ENCODE assay signal across 10 cellular contexts in the genomic region with DNA sequence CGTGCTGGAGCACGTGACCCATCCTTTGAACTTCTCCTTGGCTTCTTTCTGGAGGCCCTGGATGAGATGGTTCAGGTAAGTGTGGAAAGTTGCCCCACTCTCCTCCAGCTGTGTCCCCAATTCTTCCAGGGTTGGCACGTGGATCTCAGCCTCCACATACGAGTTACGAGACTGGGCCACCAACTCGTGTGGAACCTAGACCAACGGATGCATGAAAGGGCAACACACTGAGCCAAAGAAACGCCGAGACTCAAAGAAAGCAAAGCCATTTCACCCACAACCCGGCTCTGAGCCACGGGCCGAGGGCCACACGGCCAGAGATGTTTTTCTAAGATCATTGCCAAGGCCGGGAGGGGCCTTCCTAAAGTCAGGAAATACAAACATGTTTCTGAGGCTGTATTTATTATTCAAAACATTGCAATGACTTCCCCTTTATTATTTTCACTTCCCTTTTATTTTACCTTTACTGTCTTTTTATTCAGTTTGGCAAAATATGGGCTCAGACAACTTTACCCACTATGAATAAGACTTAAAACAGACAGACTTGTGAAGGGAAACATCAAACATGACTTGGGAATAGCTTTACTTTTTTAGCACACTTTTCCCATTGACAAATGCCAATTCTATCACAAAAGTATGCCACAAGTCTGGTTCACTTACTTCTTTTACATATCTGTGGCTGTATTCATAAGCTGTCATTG.
DNase-seq lines count a peak whose midpoint lies in the region; ATAC-seq lines count a peak whose summit lies in the region.
"Had no signal": no experiment of that assay in that cellular context is flagged by ENCODE, and none has a peak within 500 bp of the region (broad histone marks: within the 10 kb centered on the region; RNA-seq: fewer than 3 reads in every experiment).

No MANE protein-coding gene starts in this region.

- no peaks in the 10 kb centered on the region for H3K9me3 Mint-ChIP-seq in activated naive CD8-positive, alpha-beta T cell treated with anti-CD3 and anti-CD28 coated beads, Interleukin-2, amount 50 U/mL, for 24 hours
- H3K9me3 Mint-ChIP-seq: activated naive CD4-positive, alpha-beta T cell treated with anti-CD3 and anti-CD28 coated beads, Interleukin-2, amount 10 ng/mL, durations not matched to agents 7 days and 5 days had no signal

- no peak overlapping the region for H3K4me3 Mint-ChIP-seq in activated naive CD8-positive, alpha-beta T cell treated with anti-CD3 and anti-CD28 coated beads, Interleukin-2, amount 50 U/mL, for 24 hours
- H3K4me3 Mint-ChIP-seq: activated naive CD4-positive, alpha-beta T cell treated with anti-CD3 and anti-CD28 coated beads, Interleukin-2, amount 10 ng/mL, durations not matched to agents 7 days and 5 days had no signal

- no peaks in the 10 kb centered on the region for H3K9me3 ChIP-seq in subcutaneous abdominal adipose tissue (ENCODE audit: control insufficient read depth in 5 of 5, low read length in 5 of 5)

- H3K4me1 Mint-ChIP-seq in activated naive CD8-positive, alpha-beta T cell treated with anti-CD3 and anti-CD28 coated beads, Interleukin-2, amount 50 U/mL, for 24 hours = peaks cover 4% of the 10 kb centered on the region
- H3K4me1 Mint-ChIP-seq: activated naive CD4-positive, alpha-beta T cell treated with anti-CD3 and anti-CD28 coated beads, Interleukin-2, amount 10 ng/mL, durations not matched to agents 7 days and 5 days had no signal

- no peak overlapping the region for H3K4me3 ChIP-seq in subcutaneous abdominal adipose tissue (ENCODE audit: low read depth in 1 of 5, low read length in 5 of 5)

- peaks cover 16 to 76% (median 64%) of the 10 kb centered on the region in 5 donors for H3K36me3 ChIP-seq in subcutaneous abdominal adipose tissue (ENCODE audit: control insufficient read depth in 5 of 5, insufficient read depth in 5 of 5, low read length in 5 of 5)

- peaks cover 8 to 53% (median 44%) of the 10 kb centered on the region in 5 donors for H3K4me1 ChIP-seq in subcutaneous abdominal adipose tissue (ENCODE audit: control insufficient read depth in 5 of 5, insufficient read depth in 5 of 5, low read length in 5 of 5)

- H3K27ac Mint-ChIP-seq in activated naive CD8-positive, alpha-beta T cell treated with anti-CD3 and anti-CD28 coated beads, Interleukin-2, amount 50 U/mL, for 24 hours = no peak overlapping the region
- H3K27ac Mint-ChIP-seq: activated naive CD4-positive, alpha-beta T cell treated with anti-CD3 and anti-CD28 coated beads, Interleukin-2, amount 10 ng/mL, durations not matched to agents 7 days and 5 days had no signal

- H3K9ac ChIP-seq in subcutaneous abdominal adipose tissue (ENCODE audit: low read length in 5 of 5) = peak overlapping the region in 3 of 5 donors; percentile 13 to 30 (median 23)

- no peaks in the 10 kb centered on the region for H3K27me3 ChIP-seq in subcutaneous abdominal adipose tissue (ENCODE audit: control insufficient read depth in 5 of 5, insufficient read depth in 4 of 5, low read length in 5 of 5)

- H3K27ac ChIP-seq in subcutaneous abdominal adipose tissue (ENCODE audit: low read depth, low read length) = peak overlapping the region; percentile 83

- peaks cover 13% of the 10 kb centered on the region for H3K27me3 Mint-ChIP-seq in activated naive CD8-positive, alpha-beta T cell treated with anti-CD3 and anti-CD28 coated beads, Interleukin-2, amount 50 U/mL, for 24 hours

- DNase-seq in germinal center (ENCODE audit: low spot score) = peak; percentile 69
- DNase-seq in NCI-H82 (lab: John Stamatoyannopoulos, UW) = no peak
- no peak for DNase-seq in RKO (ENCODE audit: low spot score)
- no peak for DNase-seq in activated naive CD8-positive, alpha-beta T cell treated with anti-CD3 and anti-CD28 coated beads, Interleukin-2, amount 50 U/mL, for 24 hours
- DNase-seq: activated naive CD4-positive, alpha-beta T cell treated with anti-CD3 and anti-CD28 coated beads, Interleukin-2, amount 10 ng/mL, durations not matched to agents 7 days and 5 days; stimulated activated naive CD4-positive, alpha-beta T cell treated with Interleukin-2 at 50 U/mL for 16 hours had no signal

- H3K36me3 Mint-ChIP-seq in activated naive CD8-positive, alpha-beta T cell treated with anti-CD3 and anti-CD28 coated beads, Interleukin-2, amount 50 U/mL, for 24 hours (ENCODE audit: low read depth) = no peaks in the 10 kb centered on the region
- H3K36me3 Mint-ChIP-seq: activated naive CD4-positive, alpha-beta T cell treated with anti-CD3 and anti-CD28 coated beads, Interleukin-2, amount 10 ng/mL, durations not matched to agents 7 days and 5 days had no signal

- peak; percentile 36 for ATAC-seq in GM18873 (IDR thresholded peaks at IDR 0.05; ENCODE audit: low FRiP score, unreplicated experiment)
- ATAC-seq in HG03342 (IDR thresholded peaks at IDR 0.05; ENCODE audit: unreplicated experiment) = peak; percentile 59
- ATAC-seq in activated CD4-positive, CD25-positive, alpha-beta regulatory T cell treated with anti-CD3 and anti-CD28 coated beads, Interleukin-2, amount 50 U/mL, for 24 hours = no peak
- ATAC-seq in activated naive CD8-positive, alpha-beta T cell treated with anti-CD3 and anti-CD28 coated beads, Interleukin-2, amount 50 U/mL, for 24 hours = no peak

Comparison
In these comparisons a context has a peak if more than half of its experiments do, and no peak if none do; other contexts are left out.
1. ATAC-seq: peak in GM18873 (single experiment) and HG03342 (single experiment); none in activated CD4-positive, CD25-positive, alpha-beta regulatory T cell treated with anti-CD3 and anti-CD28 coated beads, Interleukin-2, amount 50 U/mL, for 24 hours (0 of 2) and activated naive CD8-positive, alpha-beta T cell treated with anti-CD3 and anti-CD28 coated beads, Interleukin-2, amount 50 U/mL, for 24 hours (single experiment).